Comparison of ENCODE assay signal across 19 cellular contexts in the genomic region with DNA sequence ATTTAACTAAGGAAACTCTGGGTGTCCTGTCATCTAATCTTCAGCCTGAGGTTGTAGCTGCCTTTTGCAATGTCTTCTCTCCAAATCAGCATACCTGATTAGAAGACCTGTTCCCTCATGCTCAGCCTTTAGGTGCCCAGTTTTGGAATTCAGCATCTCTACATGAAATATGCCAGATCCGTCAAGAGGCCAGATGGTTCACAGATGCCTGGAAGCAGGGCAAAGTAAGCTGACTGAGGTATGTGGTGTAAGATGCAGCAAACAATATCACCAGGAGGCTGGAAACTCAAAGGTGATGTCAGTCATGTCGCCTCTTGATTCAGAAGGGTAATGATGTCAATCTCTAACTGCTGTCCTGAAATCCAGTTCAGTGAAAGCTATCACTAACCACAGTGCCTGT.
"Had no signal": no experiment of that assay in that cellular context is flagged by ENCODE, and none has a peak within 500 bp of the region (broad histone marks: within the 10 kb centered on the region; RNA-seq: fewer than 3 reads in every experiment).

No MANE protein-coding gene starts in this region.

- H3K27ac Mint-ChIP-seq: natural killer cell had no signal

- H3K27ac ChIP-seq: heart left ventricle, parathyroid adenoma, sigmoid colon, skin epidermis had no signal

- H3K36me3 ChIP-seq: heart left ventricle, right atrium auricular region, sigmoid colon, stomach had no signal

- H3K9ac ChIP-seq: parathyroid adenoma had no signal

- H3K4me1 Mint-ChIP-seq: natural killer cell had no signal

- FAIRE-seq: endometrium, frontal cortex, islet of Langerhans had no signal

- H2AFZ ChIP-seq: parathyroid adenoma had no signal

- H3K9me3 ChIP-seq: mucosa of descending colon, right atrium auricular region, sigmoid colon, stomach, thoracic aorta had no signal

- H3K27me3 ChIP-seq: heart left ventricle, right atrium auricular region, sigmoid colon, stomach had no signal

- ATAC-seq: esophagus mucosa, left lobe of liver, mucosa of descending colon, natural killer cell had no signal

- H3K4me3 ChIP-seq: heart left ventricle, mucosa of descending colon, right atrium auricular region, sigmoid colon, skin epidermis, stomach, thoracic aorta had no signal

- DNase-seq: effector memory CD4-positive, alpha-beta T cell; heart left ventricle; hypothalamus; mammary epithelial cell; mucosa of descending colon; natural killer cell; sigmoid colon; stimulated activated naive CD4-positive, alpha-beta T cell; stomach; substantia nigra had no signal

- H3K4me3 Mint-ChIP-seq: natural killer cell had no signal

- H3K79me2 ChIP-seq: parathyroid adenoma had no signal
